Comparison of ENCODE assay signal across 8 cellular contexts in genomic region chr15:55318588-55319494, GRCh38. TPM values are rescaled to one million over a fixed set of nuclear protein-coding genes. Genes with fewer than 3 reads are reported as not detected.
DNase-seq lines count a peak whose midpoint lies in the region; ATAC-seq and TF ChIP-seq lines count a peak whose summit lies in the region.

Gene PIGB (plus strand): TSS chr15:55319222. CDS start chr15:55319251, 29 bp downstream.
Gene PIGBOS1 (minus strand): TSS chr15:55319123. CDS start chr15:55317792, 1,331 bp downstream.

- TF ChIP-seq CTCF in chondrocyte (IDR thresholded peaks at IDR 0.05) = peak; percentile 35

- peak; percentile 70 for TF ChIP-seq POLR2A in GM19099 (IDR thresholded peaks at IDR 0.05; ENCODE audit: extremely low read depth, insufficient read length, low read depth)

- no peaks in the 10 kb centered on the region for H3K9me3 Mint-ChIP-seq in chondrocyte (ENCODE audit: low read depth)

- H3K4me1 Mint-ChIP-seq in chondrocyte (ENCODE audit: low read depth) = peaks cover 34% of the 10 kb centered on the region

- no peaks in the 10 kb centered on the region for H3K27me3 Mint-ChIP-seq in chondrocyte (ENCODE audit: low read depth)

- H3K27ac ChIP-seq in layer of hippocampus (ENCODE audit: low read depth, low read length) = peak within 1 kb of the TSS; percentile 86

- peak; percentile 82 for ATAC-seq in HG03378 (IDR thresholded peaks at IDR 0.05; ENCODE audit: unreplicated experiment)

- DNase-seq in Ammon's horn (ENCODE audit: low spot score) (peak; percentile 88), NCI-H446 treated with DMSO at 0.1 percent for 48 hours (lab: John Stamatoyannopoulos, UW) (peak; percentile 63), chondrocyte (ENCODE audit: low spot score) (no peak)
- DNase-seq in activated CD4-positive, alpha-beta T cell treated with anti-CD3 and anti-CD28 coated beads for 24 hours (ENCODE audit: low read depth in 2 of 2) = peak; percentile 56 to 60
- peak; percentile 41 to 68 (median 56) for DNase-seq in stimulated activated CD4-positive, alpha-beta T cell treated with anti-CD3 and anti-CD28 coated beads, Interleukin-1b, Interleukin-23, amount 100 ng/mL, for 24 hours (ENCODE audit: low read depth in 4 of 4, low spot score in 1 of 4)

- peak within 1 kb of the TSS; percentile 99 for H3K27ac Mint-ChIP-seq in chondrocyte (ENCODE audit: unreplicated experiment)

- H3K4me3 Mint-ChIP-seq in chondrocyte (ENCODE audit: unreplicated experiment) = peak within 1 kb of the TSS; percentile 96

- H3K27me3 ChIP-seq in layer of hippocampus (ENCODE audit: control insufficient read depth, insufficient read depth, low read length) = no peaks in the 10 kb centered on the region

- peaks cover 1% of the 10 kb centered on the region for H3K36me3 Mint-ChIP-seq in chondrocyte (ENCODE audit: low read depth)

RNA-seq across cellular contexts. Expression of gene PIGB, which starts in this region (rescaled TPM):
- 8.1 to 16.9 TPM (median 8.9 TPM) in 3 replicates for total RNA-seq in chondrocyte

RNA-seq across cellular contexts. Expression of gene PIGBOS1, which starts in this region (rescaled TPM):
- total RNA-seq in chondrocyte = 9.5 to 12.3 TPM (median 9.6 TPM) in 3 replicates
